Comparison of ENCODE assay signal across 21 cellular contexts in the genomic region with DNA sequence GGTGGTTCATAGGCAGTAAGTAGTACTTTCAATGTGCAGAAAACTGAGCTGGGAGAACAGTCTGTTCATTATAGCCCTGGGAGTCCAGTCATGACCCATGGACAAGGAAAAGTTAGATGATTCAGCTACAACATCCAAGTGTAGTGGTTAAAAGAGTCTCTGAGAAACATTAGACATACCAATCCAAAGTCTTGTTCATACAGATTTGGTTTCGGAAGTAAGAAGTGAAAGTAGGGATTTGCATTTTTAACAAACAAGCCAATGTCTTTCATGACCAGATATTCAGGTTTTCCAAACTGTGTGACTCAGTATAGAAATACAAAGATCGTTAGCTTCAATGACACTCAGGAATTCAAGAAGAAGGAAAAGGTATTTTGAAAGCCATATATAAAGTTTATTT.
DNase-seq lines count a peak whose midpoint lies in the region; ATAC-seq and TF ChIP-seq lines count a peak whose summit lies in the region.
"Had no signal": no experiment of that assay in that cellular context is flagged by ENCODE, and none has a peak within 500 bp of the region (broad histone marks: within the 10 kb centered on the region; RNA-seq: fewer than 3 reads in every experiment).

No MANE protein-coding gene starts in this region.

- TF ChIP-seq POLR2A in gastroesophageal sphincter (IDR thresholded peaks at IDR 0.05), result no peak

- H3K9ac ChIP-seq in PC-3 (ENCODE audit: low read length), result no peak overlapping the region
- H3K9ac ChIP-seq: BLaER1 treated with 17β-estradiol and CSF1 and Interleukin-3, amounts not matched to agents 10 nM and 100 nM had no signal

- no peaks in the 10 kb centered on the region for H3K79me2 ChIP-seq in PC-3 (ENCODE audit: low read length)

- DNase-seq in HFFc6 (peak; percentile 7), PC-3 (peak; percentile 19), epithelial cell of esophagus (ENCODE audit: low read depth) (peak; percentile 52), foreskin keratinocyte (peak in 1 of 2 donors; percentile 28), DMS53 treated with DMSO at 0.1 percent for 48 hours (lab: John Stamatoyannopoulos, UW; ENCODE audit: unreplicated experiment) (no peak), amniotic stem cell (lab: John Stamatoyannopoulos, UW) (no peak)
- DNase-seq: 8988T; ACHN; AML-193; BE2C; CD4-positive, alpha-beta T cell; CD8-positive, alpha-beta memory T cell; DMS 273 treated with DMSO at 0.1 percent for 48 hours; DMS79 treated with DMSO at 0.1 percent for 48 hours; GF-D8; GOT3 had no signal

- CTCF ChIA-PET in PC-3 (lab: Charles Lee), result interaction anchor here (0.5 kb wide), 1 partner anchor 199 kb away, joined by 3 read pairs; no protein-coding TSS in a partner anchor

- intact Hi-C loops in PC-3 (cut with micrococcal nuclease), result no loop called here

- H3K9me3 ChIP-seq in PC-3 (ENCODE audit: low read length), result no peaks in the 10 kb centered on the region
- H3K9me3 ChIP-seq in gastroesophageal sphincter, result peaks cover 0 to 9% (median 0%) of the 10 kb centered on the region in 3 donors
- H3K9me3 ChIP-seq: A549, BE2C, HAP-1 had no signal

- H3K27me3 ChIP-seq in PC-3 (ENCODE audit: low read length), result no peaks in the 10 kb centered on the region
- no peaks in the 10 kb centered on the region for H3K27me3 ChIP-seq in foreskin keratinocyte
- no peaks in the 10 kb centered on the region for H3K27me3 ChIP-seq in gastroesophageal sphincter
- H3K27me3 ChIP-seq: BE2C; BLaER1 treated with 17β-estradiol and CSF1 and Interleukin-3, amounts not matched to agents 10 nM and 100 nM had no signal

- H3K9me3 Mint-ChIP-seq in HFFc6, result peaks cover 7% of the 10 kb centered on the region

- H3K27me3 Mint-ChIP-seq in HFFc6 (ENCODE audit: insufficient read depth), result no peaks in the 10 kb centered on the region
- H3K27me3 Mint-ChIP-seq: CD4-positive, alpha-beta T cell; CD8-positive, alpha-beta memory T cell had no signal

- H2AFZ ChIP-seq in PC-3 (ENCODE audit: low read length), result no peak overlapping the region

- ATAC-seq in PC-3 (no peak), foreskin keratinocyte (peak; percentile 47), gastroesophageal sphincter (no peak)
- ATAC-seq: A549 had no signal

- no peaks in the 10 kb centered on the region for H4K20me1 ChIP-seq in PC-3 (ENCODE audit: low read length)
- H4K20me1 ChIP-seq: BLaER1 treated with 17β-estradiol and CSF1 and Interleukin-3, amounts not matched to agents 10 nM and 100 nM had no signal

- TF ChIP-seq CTCF in HFFc6 (IDR thresholded peaks at IDR 0.05), result no peak
- no peak for TF ChIP-seq CTCF in PC-3 (conservative IDR thresholded peaks at IDR 0.05; ENCODE audit: low read depth, low read length)
- no peak for TF ChIP-seq CTCF in epithelial cell of esophagus (IDR thresholded peaks at IDR 0.05; ENCODE audit: insufficient read depth, low read depth, low read length, missing control alignments)
- TF ChIP-seq CTCF in foreskin keratinocyte (conservative IDR thresholded peaks at IDR 0.05), result no peak
- no peak for TF ChIP-seq CTCF in gastroesophageal sphincter (IDR thresholded peaks at IDR 0.05)

- H3K27ac ChIP-seq in PC-3 (ENCODE audit: low read length), result no peak overlapping the region
- no peak overlapping the region for H3K27ac ChIP-seq in foreskin keratinocyte
- no peak overlapping the region for H3K27ac ChIP-seq in gastroesophageal sphincter
- H3K27ac ChIP-seq: A549; BLaER1 treated with 17β-estradiol and CSF1 and Interleukin-3, amounts not matched to agents 10 nM and 100 nM had no signal

- no peak overlapping the region for H3K4me3 ChIP-seq in PC-3 (ENCODE audit: low read length)
- H3K4me3 ChIP-seq in epithelial cell of esophagus (ENCODE audit: low read length), result no peak overlapping the region
- no peak overlapping the region for H3K4me3 ChIP-seq in gastroesophageal sphincter
- H3K4me3 ChIP-seq: A549; BLaER1 treated with 17β-estradiol and CSF1 and Interleukin-3, amounts not matched to agents 10 nM and 100 nM; HAP-1 had no signal

- H3K9me2 ChIP-seq in PC-3 (replicated peaks; ENCODE audit: low read length), result no peaks in the 10 kb centered on the region

- H3K4me1 ChIP-seq in PC-3 (ENCODE audit: insufficient read depth, low read length), result no peaks in the 10 kb centered on the region
- no peaks in the 10 kb centered on the region for H3K4me1 ChIP-seq in foreskin keratinocyte
- H3K4me1 ChIP-seq in gastroesophageal sphincter, result no peaks in the 10 kb centered on the region
- H3K4me1 ChIP-seq: A549; BE2C; BLaER1 treated with 17β-estradiol and CSF1 and Interleukin-3, amounts not matched to agents 10 nM and 100 nM; HAP-1 had no signal

- no peak for TF ChIP-seq EP300 in gastroesophageal sphincter (IDR thresholded peaks at IDR 0.05)

- H3K27ac Mint-ChIP-seq in HFFc6, result no peak overlapping the region
- H3K27ac Mint-ChIP-seq: CD14-positive monocyte; CD4-positive, alpha-beta T cell; CD8-positive, alpha-beta memory T cell had no signal

- POLR2A ChIA-PET in PC-3 (lab: Charles Lee; ENCODE audit: unreplicated experiment), result no interaction called here

- no peaks in the 10 kb centered on the region for H3F3A ChIP-seq in PC-3 (ENCODE audit: low read length, unreplicated experiment)

- H3K4me3 Mint-ChIP-seq in HFFc6, result no peak overlapping the region; the same call in 1 of the 2 replicates
- H3K4me3 Mint-ChIP-seq: CD14-positive monocyte; CD4-positive, alpha-beta T cell; CD8-positive, alpha-beta memory T cell had no signal

- H3K4me2 ChIP-seq in PC-3 (ENCODE audit: low read length), result no peak overlapping the region
- H3K4me2 ChIP-seq: A549; BLaER1 treated with 17β-estradiol and CSF1 and Interleukin-3, amounts not matched to agents 10 nM and 100 nM had no signal

- H3K4me1 Mint-ChIP-seq in HFFc6 (ENCODE audit: low read depth), result peaks cover 13% of the 10 kb centered on the region
- H3K4me1 Mint-ChIP-seq: CD14-positive monocyte; CD8-positive, alpha-beta memory T cell had no signal

- H3K36me3 ChIP-seq in PC-3 (ENCODE audit: low read depth, low read length) (no peaks in the 10 kb centered on the region), gastroesophageal sphincter (no peaks in the 10 kb centered on the region)
- H3K36me3 ChIP-seq: BE2C; BLaER1 treated with 17β-estradiol and CSF1 and Interleukin-3, amounts not matched to agents 10 nM and 100 nM; HAP-1 had no signal

- 93 to 98% methylated on average over 2 of the region's 2 CpGs for WGBS in gastroesophageal sphincter (ENCODE audit: low coverage in 1 of 2), 2 donors

- peaks cover 10% of the 10 kb centered on the region for H3K36me3 Mint-ChIP-seq in HFFc6 (ENCODE audit: low read depth)
- H3K36me3 Mint-ChIP-seq: CD14-positive monocyte; CD8-positive, alpha-beta memory T cell had no signal

- BruUV-seq in PC-3 (replicated peaks; lab: Mats Ljungman, UMichigan), result no TSS peak

Comparison
In these comparisons a context has a peak if more than half of its experiments do, and no peak if none do; other contexts are left out.
1. DNase-seq: peak in HFFc6 (single experiment), PC-3 (single experiment) and epithelial cell of esophagus (single experiment); none in DMS53 treated with DMSO at 0.1 percent for 48 hours (single experiment) and amniotic stem cell (single experiment).